Comparison of ENCODE assay signal across 1 cellular context in genomic region chr1:1646326-1646725, GRCh38. TPM values are rescaled to one million over a fixed set of nuclear protein-coding genes. Genes with fewer than 3 reads are reported as not detected.
"Had no signal": no experiment of that assay in that cellular context is flagged by ENCODE, and none has a peak within 500 bp of the region (broad histone marks: within the 10 kb centered on the region; RNA-seq: fewer than 3 reads in every experiment).

No MANE protein-coding gene starts in this region.

RNA-seq across cellular contexts. Expression of gene MMP23B, which starts 14.4 kb away (rescaled TPM):
- polyA plus RNA-seq: mammary epithelial cell had no signal
